Comparison of ENCODE assay signal across 2 cellular contexts in genomic region chr12:110592919-110593318, GRCh38.
TF ChIP-seq lines count a peak whose summit lies in the region.

No MANE protein-coding gene starts in this region.

TF ChIP-seq in A549, 52 proteins besides CTCF, POLR2A, EP300 and RAD21:
- TF ChIP-seq ZC3H11A (IDR thresholded peaks at IDR 0.05) = peak; percentile 39

TF ChIP-seq in HEK293, 187 proteins besides CTCF, POLR2A, EP300 and RAD21:
- TF ChIP-seq, protein P1, sequence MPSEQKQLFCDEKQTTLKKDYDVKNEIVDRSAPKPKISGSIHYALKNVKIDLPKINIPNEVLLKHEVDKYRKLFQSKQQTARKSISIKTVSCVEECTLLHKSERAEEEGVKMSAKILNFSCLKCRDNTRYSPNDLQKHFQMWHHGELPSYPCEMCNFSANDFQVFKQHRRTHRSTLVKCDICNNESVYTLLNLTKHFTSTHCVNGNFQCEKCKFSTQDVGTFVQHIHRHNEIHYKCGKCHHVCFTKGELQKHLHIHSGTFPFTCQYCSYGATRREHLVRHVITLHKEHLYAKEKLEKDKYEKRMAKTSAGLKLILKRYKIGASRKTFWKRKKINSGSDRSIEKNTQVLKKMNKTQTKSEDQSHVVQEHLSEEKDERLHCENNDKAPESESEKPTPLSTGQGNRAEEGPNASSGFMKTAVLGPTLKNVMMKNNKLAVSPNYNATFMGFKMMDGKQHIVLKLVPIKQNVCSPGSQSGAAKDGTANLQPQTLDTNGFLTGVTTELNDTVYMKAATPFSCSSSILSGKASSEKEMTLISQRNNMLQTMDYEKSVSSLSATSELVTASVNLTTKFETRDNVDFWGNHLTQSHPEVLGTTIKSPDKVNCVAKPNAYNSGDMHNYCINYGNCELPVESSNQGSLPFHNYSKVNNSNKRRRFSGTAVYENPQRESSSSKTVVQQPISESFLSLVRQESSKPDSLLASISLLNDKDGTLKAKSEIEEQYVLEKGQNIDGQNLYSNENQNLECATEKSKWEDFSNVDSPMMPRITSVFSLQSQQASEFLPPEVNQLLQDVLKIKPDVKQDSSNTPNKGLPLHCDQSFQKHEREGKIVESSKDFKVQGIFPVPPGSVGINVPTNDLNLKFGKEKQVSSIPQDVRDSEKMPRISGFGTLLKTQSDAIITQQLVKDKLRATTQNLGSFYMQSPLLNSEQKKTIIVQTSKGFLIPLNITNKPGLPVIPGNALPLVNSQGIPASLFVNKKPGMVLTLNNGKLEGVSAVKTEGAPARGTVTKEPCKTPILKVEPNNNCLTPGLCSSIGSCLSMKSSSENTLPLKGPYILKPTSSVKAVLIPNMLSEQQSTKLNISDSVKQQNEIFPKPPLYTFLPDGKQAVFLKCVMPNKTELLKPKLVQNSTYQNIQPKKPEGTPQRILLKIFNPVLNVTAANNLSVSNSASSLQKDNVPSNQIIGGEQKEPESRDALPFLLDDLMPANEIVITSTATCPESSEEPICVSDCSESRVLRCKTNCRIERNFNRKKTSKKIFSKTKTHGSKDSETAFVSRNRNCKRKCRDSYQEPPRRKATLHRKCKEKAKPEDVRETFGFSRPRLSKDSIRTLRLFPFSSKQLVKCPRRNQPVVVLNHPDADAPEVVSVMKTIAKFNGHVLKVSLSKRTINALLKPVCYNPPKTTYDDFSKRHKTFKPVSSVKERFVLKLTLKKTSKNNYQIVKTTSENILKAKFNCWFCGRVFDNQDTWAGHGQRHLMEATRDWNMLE (tag by site-specific recombination; conservative IDR thresholded peaks at IDR 0.05; ENCODE audit: low read depth) = peak; percentile 72; the same call in 1 of the 2 replicates
- TF ChIP-seq ZNF394 (tag by site-specific recombination; IDR thresholded peaks at IDR 0.05; ENCODE audit: borderline replicate concordance) (peak; percentile 61; the same call in 1 of the 2 replicates), ZXDB (tag by site-specific recombination; IDR thresholded peaks at IDR 0.05) (0 out of 2 replicates have a peak, but pooled peaks have one; percentile 26), ZBTB6 (tag by site-specific recombination; IDR thresholded peaks at IDR 0.05) (peak; percentile 68; the same call in 1 of the 2 replicates), ZNF560 (tag by site-specific recombination; IDR thresholded peaks at IDR 0.05; ENCODE audit: borderline replicate concordance) (peak; percentile 61; the same call in 1 of the 2 replicates), ZNF426 (tag by site-specific recombination; IDR thresholded peaks at IDR 0.05) (peak; percentile 54), ZNF140 (tag by site-specific recombination; IDR thresholded peaks at IDR 0.05) (peak; percentile 17; the same call in 1 of the 2 replicates), ZNF623 (tag by site-specific recombination; IDR thresholded peaks at IDR 0.05) (peak; percentile 47; the same call in 1 of the 2 replicates), ZBTB8A (tag by site-specific recombination; IDR thresholded peaks at IDR 0.05) (peak; percentile 58)
- TF ChIP-seq, protein P2, sequence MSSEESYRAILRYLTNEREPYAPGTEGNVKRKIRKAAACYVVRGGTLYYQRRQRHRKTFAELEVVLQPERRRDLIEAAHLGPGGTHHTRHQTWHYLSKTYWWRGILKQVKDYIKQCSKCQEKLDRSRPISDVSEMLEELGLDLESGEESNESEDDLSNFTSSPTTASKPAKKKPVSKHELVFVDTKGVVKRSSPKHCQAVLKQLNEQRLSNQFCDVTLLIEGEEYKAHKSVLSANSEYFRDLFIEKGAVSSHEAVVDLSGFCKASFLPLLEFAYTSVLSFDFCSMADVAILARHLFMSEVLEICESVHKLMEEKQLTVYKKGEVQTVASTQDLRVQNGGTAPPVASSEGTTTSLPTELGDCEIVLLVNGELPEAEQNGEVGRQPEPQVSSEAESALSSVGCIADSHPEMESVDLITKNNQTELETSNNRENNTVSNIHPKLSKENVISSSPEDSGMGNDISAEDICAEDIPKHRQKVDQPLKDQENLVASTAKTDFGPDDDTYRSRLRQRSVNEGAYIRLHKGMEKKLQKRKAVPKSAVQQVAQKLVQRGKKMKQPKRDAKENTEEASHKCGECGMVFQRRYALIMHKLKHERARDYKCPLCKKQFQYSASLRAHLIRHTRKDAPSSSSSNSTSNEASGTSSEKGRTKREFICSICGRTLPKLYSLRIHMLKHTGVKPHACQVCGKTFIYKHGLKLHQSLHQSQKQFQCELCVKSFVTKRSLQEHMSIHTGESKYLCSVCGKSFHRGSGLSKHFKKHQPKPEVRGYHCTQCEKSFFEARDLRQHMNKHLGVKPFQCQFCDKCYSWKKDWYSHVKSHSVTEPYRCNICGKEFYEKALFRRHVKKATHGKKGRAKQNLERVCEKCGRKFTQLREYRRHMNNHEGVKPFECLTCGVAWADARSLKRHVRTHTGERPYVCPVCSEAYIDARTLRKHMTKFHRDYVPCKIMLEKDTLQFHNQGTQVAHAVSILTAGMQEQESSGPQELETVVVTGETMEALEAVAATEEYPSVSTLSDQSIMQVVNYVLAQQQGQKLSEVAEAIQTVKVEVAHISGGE (tag by site-specific recombination; conservative IDR thresholded peaks at IDR 0.05; ENCODE audit: low read depth) = peak; percentile 49; the same call in 1 of the 2 replicates
